ENCODE assay signal across 1 cellular context in the genomic region with DNA sequence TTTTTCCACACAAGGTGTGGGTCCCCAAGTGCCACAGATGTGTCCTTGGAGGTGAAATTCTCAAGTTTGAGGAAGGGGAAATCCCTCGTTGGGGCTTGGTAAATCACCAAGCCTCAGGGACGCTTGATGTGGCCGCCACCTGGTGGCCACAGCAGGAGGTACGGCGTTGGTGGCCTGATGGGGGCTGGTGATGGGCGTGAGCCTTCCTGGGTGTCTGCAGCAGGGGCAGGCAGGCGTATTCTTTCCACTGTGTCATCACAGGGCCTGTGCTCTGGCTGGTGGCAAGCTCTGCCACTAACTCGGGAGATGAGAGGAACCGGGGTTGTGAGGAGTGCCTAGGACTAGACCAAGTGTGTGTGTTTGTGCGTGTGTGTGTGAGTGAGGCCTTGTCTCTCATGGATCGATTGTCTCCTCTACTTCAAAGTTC.
TF ChIP-seq lines count a peak whose summit lies in the region.

No MANE protein-coding gene starts in this region.

TF ChIP-seq in HepG2, 621 proteins besides CTCF, POLR2A, EP300 and RAD21 (continued from another document and continues in another):
- TF ChIP-seq, protein P1, sequence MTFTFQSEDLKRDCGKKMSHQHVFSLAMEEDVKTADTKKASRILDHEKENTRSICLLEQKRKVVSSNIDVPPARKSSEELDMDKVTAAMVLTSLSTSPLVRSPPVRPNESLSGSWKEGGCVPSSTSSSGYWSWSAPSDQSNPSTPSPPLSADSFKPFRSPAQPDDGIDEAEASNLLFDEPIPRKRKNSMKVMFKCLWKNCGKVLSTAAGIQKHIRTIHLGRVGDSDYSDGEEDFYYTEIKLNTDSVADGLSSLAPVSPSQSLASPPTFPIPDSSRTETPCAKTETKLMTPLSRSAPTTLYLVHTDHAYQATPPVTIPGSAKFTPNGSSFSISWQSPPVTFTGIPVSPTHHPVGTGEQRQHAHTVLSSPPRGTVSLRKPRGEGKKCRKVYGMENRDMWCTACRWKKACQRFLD (CRISPR knock-in tag; IDR thresholded peaks at IDR 0.05; ENCODE audit: borderline replicate concordance) = no peak
- TF ChIP-seq ZIK1 (CRISPR knock-in tag; IDR thresholded peaks at IDR 0.05; ENCODE audit: borderline replicate concordance, low read depth) (no peak), ZNF44 (CRISPR knock-in tag; IDR thresholded peaks at IDR 0.05) (no peak), ZNF615 (CRISPR knock-in tag; IDR thresholded peaks at IDR 0.05; ENCODE audit: borderline replicate concordance) (no peak), HNRNPUL1 (IDR thresholded peaks at IDR 0.05; ENCODE audit: low read depth, low read length) (no peak), TBX2 (CRISPR knock-in tag; IDR thresholded peaks at IDR 0.05; ENCODE audit: borderline replicate concordance) (peak; percentile 28; the same call in 1 of the 2 replicates), ZNF570 (CRISPR knock-in tag; IDR thresholded peaks at IDR 0.05; ENCODE audit: borderline replicate concordance) (no peak), GPN1 (CRISPR knock-in tag; IDR thresholded peaks at IDR 0.05; ENCODE audit: borderline replicate concordance) (no peak), ZEB1 (IDR thresholded peaks at IDR 0.05; ENCODE audit: insufficient replicate concordance, low read depth) (no peak), HOXA9 (CRISPR knock-in tag; IDR thresholded peaks at IDR 0.05; ENCODE audit: borderline replicate concordance) (no peak), POGZ (CRISPR knock-in tag; IDR thresholded peaks at IDR 0.05) (no peak), FOXM1 (CRISPR knock-in tag; IDR thresholded peaks at IDR 0.05) (no peak), ZSCAN20 (CRISPR knock-in tag; IDR thresholded peaks at IDR 0.05; ENCODE audit: borderline replicate concordance) (no peak), MTA1 (CRISPR knock-in tag; IDR thresholded peaks at IDR 0.05; ENCODE audit: borderline replicate concordance) (0 out of 2 replicates have a peak, but pooled peaks have one; percentile 64), ZMAT3 (CRISPR knock-in tag; conservative IDR thresholded peaks at IDR 0.05) (no peak), ZNF124 (CRISPR knock-in tag; IDR thresholded peaks at IDR 0.05) (0 out of 2 replicates have a peak, but pooled peaks have one; percentile 27), ZNF251 (CRISPR knock-in tag; IDR thresholded peaks at IDR 0.05) (no peak), ELF3 (CRISPR knock-in tag; IDR thresholded peaks at IDR 0.05) (peak; percentile 67), ZNF263 (CRISPR knock-in tag; IDR thresholded peaks at IDR 0.05) (no peak), ZNF335 (CRISPR knock-in tag; IDR thresholded peaks at IDR 0.05) (no peak), NCOA1 (CRISPR knock-in tag; IDR thresholded peaks at IDR 0.05) (no peak)
- TF ChIP-seq, protein P2, sequence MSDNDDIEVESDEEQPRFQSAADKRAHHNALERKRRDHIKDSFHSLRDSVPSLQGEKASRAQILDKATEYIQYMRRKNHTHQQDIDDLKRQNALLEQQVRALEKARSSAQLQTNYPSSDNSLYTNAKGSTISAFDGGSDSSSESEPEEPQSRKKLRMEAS (IDR thresholded peaks at IDR 0.05) = peak; percentile 41; the same call in 1 of the 2 replicates
- TF ChIP-seq, protein P3, sequence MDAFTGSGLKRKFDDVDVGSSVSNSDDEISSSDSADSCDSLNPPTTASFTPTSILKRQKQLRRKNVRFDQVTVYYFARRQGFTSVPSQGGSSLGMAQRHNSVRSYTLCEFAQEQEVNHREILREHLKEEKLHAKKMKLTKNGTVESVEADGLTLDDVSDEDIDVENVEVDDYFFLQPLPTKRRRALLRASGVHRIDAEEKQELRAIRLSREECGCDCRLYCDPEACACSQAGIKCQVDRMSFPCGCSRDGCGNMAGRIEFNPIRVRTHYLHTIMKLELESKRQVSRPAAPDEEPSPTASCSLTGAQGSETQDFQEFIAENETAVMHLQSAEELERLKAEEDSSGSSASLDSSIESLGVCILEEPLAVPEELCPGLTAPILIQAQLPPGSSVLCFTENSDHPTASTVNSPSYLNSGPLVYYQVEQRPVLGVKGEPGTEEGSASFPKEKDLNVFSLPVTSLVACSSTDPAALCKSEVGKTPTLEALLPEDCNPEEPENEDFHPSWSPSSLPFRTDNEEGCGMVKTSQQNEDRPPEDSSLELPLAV (CRISPR knock-in tag; conservative IDR thresholded peaks at IDR 0.05; ENCODE audit: low read depth) = no peak
- TF ChIP-seq, protein P4, sequence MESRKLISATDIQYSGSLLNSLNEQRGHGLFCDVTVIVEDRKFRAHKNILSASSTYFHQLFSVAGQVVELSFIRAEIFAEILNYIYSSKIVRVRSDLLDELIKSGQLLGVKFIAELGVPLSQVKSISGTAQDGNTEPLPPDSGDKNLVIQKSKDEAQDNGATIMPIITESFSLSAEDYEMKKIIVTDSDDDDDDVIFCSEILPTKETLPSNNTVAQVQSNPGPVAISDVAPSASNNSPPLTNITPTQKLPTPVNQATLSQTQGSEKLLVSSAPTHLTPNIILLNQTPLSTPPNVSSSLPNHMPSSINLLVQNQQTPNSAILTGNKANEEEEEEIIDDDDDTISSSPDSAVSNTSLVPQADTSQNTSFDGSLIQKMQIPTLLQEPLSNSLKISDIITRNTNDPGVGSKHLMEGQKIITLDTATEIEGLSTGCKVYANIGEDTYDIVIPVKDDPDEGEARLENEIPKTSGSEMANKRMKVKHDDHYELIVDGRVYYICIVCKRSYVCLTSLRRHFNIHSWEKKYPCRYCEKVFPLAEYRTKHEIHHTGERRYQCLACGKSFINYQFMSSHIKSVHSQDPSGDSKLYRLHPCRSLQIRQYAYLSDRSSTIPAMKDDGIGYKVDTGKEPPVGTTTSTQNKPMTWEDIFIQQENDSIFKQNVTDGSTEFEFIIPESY (CRISPR knock-in tag; IDR thresholded peaks at IDR 0.05) = peak; percentile 58; the same call in 1 of the 2 replicates
- TF ChIP-seq, protein P5, sequence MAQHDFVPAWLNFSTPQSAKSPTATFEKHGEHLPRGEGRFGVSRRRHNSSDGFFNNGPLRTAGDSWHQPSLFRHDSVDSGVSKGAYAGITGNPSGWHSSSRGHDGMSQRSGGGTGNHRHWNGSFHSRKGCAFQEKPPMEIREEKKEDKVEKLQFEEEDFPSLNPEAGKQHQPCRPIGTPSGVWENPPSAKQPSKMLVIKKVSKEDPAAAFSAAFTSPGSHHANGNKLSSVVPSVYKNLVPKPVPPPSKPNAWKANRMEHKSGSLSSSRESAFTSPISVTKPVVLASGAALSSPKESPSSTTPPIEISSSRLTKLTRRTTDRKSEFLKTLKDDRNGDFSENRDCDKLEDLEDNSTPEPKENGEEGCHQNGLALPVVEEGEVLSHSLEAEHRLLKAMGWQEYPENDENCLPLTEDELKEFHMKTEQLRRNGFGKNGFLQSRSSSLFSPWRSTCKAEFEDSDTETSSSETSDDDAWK (CRISPR knock-in tag; IDR thresholded peaks at IDR 0.05) = no peak
- TF ChIP-seq, protein P6, sequence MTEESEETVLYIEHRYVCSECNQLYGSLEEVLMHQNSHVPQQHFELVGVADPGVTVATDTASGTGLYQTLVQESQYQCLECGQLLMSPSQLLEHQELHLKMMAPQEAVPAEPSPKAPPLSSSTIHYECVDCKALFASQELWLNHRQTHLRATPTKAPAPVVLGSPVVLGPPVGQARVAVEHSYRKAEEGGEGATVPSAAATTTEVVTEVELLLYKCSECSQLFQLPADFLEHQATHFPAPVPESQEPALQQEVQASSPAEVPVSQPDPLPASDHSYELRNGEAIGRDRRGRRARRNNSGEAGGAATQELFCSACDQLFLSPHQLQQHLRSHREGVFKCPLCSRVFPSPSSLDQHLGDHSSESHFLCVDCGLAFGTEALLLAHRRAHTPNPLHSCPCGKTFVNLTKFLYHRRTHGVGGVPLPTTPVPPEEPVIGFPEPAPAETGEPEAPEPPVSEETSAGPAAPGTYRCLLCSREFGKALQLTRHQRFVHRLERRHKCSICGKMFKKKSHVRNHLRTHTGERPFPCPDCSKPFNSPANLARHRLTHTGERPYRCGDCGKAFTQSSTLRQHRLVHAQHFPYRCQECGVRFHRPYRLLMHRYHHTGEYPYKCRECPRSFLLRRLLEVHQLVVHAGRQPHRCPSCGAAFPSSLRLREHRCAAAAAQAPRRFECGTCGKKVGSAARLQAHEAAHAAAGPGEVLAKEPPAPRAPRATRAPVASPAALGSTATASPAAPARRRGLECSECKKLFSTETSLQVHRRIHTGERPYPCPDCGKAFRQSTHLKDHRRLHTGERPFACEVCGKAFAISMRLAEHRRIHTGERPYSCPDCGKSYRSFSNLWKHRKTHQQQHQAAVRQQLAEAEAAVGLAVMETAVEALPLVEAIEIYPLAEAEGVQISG (CRISPR knock-in tag; IDR thresholded peaks at IDR 0.05) = peak; percentile 41
- TF ChIP-seq, protein P7, sequence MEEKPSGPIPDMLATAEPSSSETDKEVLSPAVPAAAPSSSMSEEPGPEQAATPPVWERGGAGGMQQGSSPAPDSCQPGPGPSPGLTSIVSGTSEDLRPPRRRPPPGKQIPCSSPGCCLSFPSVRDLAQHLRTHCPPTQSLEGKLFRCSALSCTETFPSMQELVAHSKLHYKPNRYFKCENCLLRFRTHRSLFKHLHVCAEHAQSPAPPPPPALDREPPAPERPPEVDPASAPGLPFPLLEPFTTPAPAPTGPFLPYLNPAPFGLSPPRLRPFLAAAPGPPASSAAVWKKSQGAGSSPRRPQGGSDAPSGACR (CRISPR knock-in tag; IDR thresholded peaks at IDR 0.05) = no peak
- TF ChIP-seq, protein P8, sequence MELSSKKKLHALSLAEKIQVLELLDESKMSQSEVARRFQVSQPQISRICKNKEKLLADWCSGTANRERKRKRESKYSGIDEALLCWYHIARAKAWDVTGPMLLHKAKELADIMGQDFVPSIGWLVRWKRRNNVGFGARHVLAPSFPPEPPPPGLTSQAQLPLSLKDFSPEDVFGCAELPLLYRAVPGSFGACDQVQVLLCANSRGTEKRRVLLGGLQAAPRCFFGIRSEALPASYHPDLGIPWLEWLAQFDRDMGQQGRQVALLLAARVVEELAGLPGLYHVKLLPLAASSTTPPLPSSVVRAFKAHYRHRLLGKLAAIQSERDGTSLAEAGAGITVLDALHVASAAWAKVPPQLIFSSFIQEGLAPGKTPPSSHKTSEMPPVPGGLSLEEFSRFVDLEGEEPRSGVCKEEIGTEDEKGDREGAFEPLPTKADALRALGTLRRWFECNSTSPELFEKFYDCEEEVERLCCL (CRISPR knock-in tag; IDR thresholded peaks at IDR 0.05; ENCODE audit: borderline replicate concordance) = no peak
- TF ChIP-seq, protein P9, sequence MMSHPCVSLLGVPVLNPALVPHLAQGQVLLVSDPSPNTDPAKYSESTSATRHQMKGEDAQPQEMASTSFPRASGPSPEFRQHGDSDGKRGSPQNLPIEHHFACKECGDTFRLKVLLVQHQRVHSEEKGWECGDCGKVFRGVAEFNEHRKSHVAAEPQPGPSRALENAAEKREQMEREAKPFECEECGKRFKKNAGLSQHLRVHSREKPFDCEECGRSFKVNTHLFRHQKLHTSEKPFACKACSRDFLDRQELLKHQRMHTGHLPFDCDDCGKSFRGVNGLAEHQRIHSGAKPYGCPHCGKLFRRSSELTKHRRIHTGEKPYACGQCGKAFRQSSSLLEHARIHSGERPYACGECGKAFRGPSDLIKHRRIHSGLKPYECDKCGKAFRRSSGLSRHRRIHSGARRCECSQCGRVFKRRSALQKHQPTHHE (CRISPR knock-in tag; IDR thresholded peaks at IDR 0.05; ENCODE audit: borderline replicate concordance) = no peak
- TF ChIP-seq, protein P10, sequence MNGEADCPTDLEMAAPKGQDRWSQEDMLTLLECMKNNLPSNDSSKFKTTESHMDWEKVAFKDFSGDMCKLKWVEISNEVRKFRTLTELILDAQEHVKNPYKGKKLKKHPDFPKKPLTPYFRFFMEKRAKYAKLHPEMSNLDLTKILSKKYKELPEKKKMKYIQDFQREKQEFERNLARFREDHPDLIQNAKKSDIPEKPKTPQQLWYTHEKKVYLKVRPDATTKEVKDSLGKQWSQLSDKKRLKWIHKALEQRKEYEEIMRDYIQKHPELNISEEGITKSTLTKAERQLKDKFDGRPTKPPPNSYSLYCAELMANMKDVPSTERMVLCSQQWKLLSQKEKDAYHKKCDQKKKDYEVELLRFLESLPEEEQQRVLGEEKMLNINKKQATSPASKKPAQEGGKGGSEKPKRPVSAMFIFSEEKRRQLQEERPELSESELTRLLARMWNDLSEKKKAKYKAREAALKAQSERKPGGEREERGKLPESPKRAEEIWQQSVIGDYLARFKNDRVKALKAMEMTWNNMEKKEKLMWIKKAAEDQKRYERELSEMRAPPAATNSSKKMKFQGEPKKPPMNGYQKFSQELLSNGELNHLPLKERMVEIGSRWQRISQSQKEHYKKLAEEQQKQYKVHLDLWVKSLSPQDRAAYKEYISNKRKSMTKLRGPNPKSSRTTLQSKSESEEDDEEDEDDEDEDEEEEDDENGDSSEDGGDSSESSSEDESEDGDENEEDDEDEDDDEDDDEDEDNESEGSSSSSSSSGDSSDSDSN (CRISPR knock-in tag; IDR thresholded peaks at IDR 0.05) = no peak
